ENCODE assay signal across 7 cellular contexts in genomic region chr5:67004730-67005350, GRCh38.
DNase-seq lines count a peak whose midpoint lies in the region; ATAC-seq lines count a peak whose summit lies in the region.

No MANE protein-coding gene starts in this region.

- H3K4me3 ChIP-seq in stomach smooth muscle (ENCODE audit: low read length in 2 of 2): peak overlapping the region; percentile 80 to 90

- peak overlapping the region; percentile 89 to 95 (median 91) for H3K27ac Mint-ChIP-seq in IgD-negative memory B cell
- peak overlapping the region; percentile 91 for H3K27ac Mint-ChIP-seq in activated naive CD8-positive, alpha-beta T cell treated with anti-CD3 and anti-CD28 coated beads for 36 hours

- H3K27me3 Mint-ChIP-seq in IgD-negative memory B cell: peaks cover 5% of the 10 kb centered on the region
- no peaks in the 10 kb centered on the region for H3K27me3 Mint-ChIP-seq in activated naive CD8-positive, alpha-beta T cell treated with anti-CD3 and anti-CD28 coated beads for 36 hours

- H3K27ac ChIP-seq in stomach smooth muscle (ENCODE audit: low read length): peak overlapping the region; percentile 76

- no peak for ATAC-seq in GM18858 (IDR thresholded peaks at IDR 0.05; ENCODE audit: unreplicated experiment)

- H3K4me1 Mint-ChIP-seq in IgD-negative memory B cell: peaks cover 20 to 34% (median 21%) of the 10 kb centered on the region in 3 donors
- H3K4me1 Mint-ChIP-seq in activated naive CD8-positive, alpha-beta T cell treated with anti-CD3 and anti-CD28 coated beads for 36 hours: peaks cover 68% of the 10 kb centered on the region

- H3K9me3 ChIP-seq in stomach smooth muscle (ENCODE audit: control insufficient read depth in 2 of 2, low read length in 2 of 2): no peaks in the 10 kb centered on the region

- no peak for DNase-seq in activated naive CD8-positive, alpha-beta T cell treated with anti-CD3 and anti-CD28 coated beads for 36 hours
- DNase-seq in iPS-NIHi7 (ENCODE audit: extremely low spot score) (peak; percentile 20), NCI-H2196 (lab: John Stamatoyannopoulos, UW; ENCODE audit: unreplicated experiment) (no peak), NCI-H1694 treated with DMSO at 0.1 percent for 48 hours (lab: John Stamatoyannopoulos, UW) (no peak)

- H3K9me3 Mint-ChIP-seq in IgD-negative memory B cell: no peaks in the 10 kb centered on the region
- no peaks in the 10 kb centered on the region for H3K9me3 Mint-ChIP-seq in activated naive CD8-positive, alpha-beta T cell treated with anti-CD3 and anti-CD28 coated beads for 36 hours

- peaks cover 15% of the 10 kb centered on the region for H3K4me1 ChIP-seq in stomach smooth muscle (ENCODE audit: control insufficient read depth, insufficient read depth, low read length)

- no peaks in the 10 kb centered on the region for H3K27me3 ChIP-seq in stomach smooth muscle (ENCODE audit: control insufficient read depth in 1 of 2, insufficient read depth in 2 of 2, low read length in 2 of 2)

- peak overlapping the region; percentile 92 to 94 for H3K9ac ChIP-seq in stomach smooth muscle (ENCODE audit: low read length in 2 of 2)

- H3K4me3 Mint-ChIP-seq in IgD-negative memory B cell: peak overlapping the region; percentile 91 to 99 (median 96)
- peak overlapping the region; percentile 84 for H3K4me3 Mint-ChIP-seq in activated naive CD8-positive, alpha-beta T cell treated with anti-CD3 and anti-CD28 coated beads for 36 hours

- no peaks in the 10 kb centered on the region for H3K36me3 Mint-ChIP-seq in IgD-negative memory B cell
- H3K36me3 Mint-ChIP-seq in activated naive CD8-positive, alpha-beta T cell treated with anti-CD3 and anti-CD28 coated beads for 36 hours: peaks cover 6% of the 10 kb centered on the region

- H3K36me3 ChIP-seq in stomach smooth muscle (ENCODE audit: control insufficient read depth in 2 of 2, insufficient read depth in 2 of 2, low read length in 2 of 2): no peaks in the 10 kb centered on the region
